ENCODE assay signal across 9 cellular contexts in genomic region chr1:28775121-28775942, GRCh38. TPM values are rescaled to one million over a fixed set of nuclear protein-coding genes. Genes with fewer than 3 reads are reported as not detected.
DNase-seq lines count a peak whose midpoint lies in the region; ATAC-seq and TF ChIP-seq lines count a peak whose summit lies in the region.
"Had no signal": no experiment of that assay in that cellular context is flagged by ENCODE, and none has a peak within 500 bp of the region (broad histone marks: within the 10 kb centered on the region; RNA-seq: fewer than 3 reads in every experiment).

No MANE protein-coding gene starts in this region.

- 14% methylated on average over 39 of the region's 39 CpGs for WGBS in liver

- H3K9me3 Mint-ChIP-seq in activated CD4-positive, alpha-beta T cell treated with anti-CD3 and anti-CD28 coated beads, Interleukin-2, amount 10 ng/mL, durations not matched to agents 7 days and 5 days: no peaks in the 10 kb centered on the region

- H3K4me3 ChIP-seq in BLaER1 treated with 17β-estradiol and CSF1 and Interleukin-3, amounts not matched to agents 10 nM and 100 nM: peak overlapping the region in 5 of 10 experiments; percentile 7 to 45 (median 35); a peak in 5 of 20 replicates
- H3K4me3 ChIP-seq in colonic mucosa (peak overlapping the region; percentile 52), liver (ENCODE audit: low read depth in 1 of 3, low read length in 3 of 3) (peak overlapping the region; percentile 51 to 56 (median 53))

- H3K27me3 ChIP-seq in BLaER1 treated with 17β-estradiol and CSF1 and Interleukin-3, amounts not matched to agents 10 nM and 100 nM: no peaks in the 10 kb centered on the region
- no peaks in the 10 kb centered on the region for H3K27me3 ChIP-seq in colonic mucosa
- no peaks in the 10 kb centered on the region for H3K27me3 ChIP-seq in liver (ENCODE audit: control insufficient read depth in 4 of 4, insufficient read depth in 4 of 4, low read length in 3 of 4)

- H3K27ac Mint-ChIP-seq in activated CD4-positive, alpha-beta T cell treated with anti-CD3 and anti-CD28 coated beads, Interleukin-2, amount 10 ng/mL, durations not matched to agents 7 days and 5 days: peak overlapping the region; percentile 78

- peak overlapping the region in 2 of 11 experiments; percentile 19 to 23; a peak in 3 of 22 replicates for H3K27ac ChIP-seq in BLaER1 treated with 17β-estradiol and CSF1 and Interleukin-3, amounts not matched to agents 10 nM and 100 nM
- peak overlapping the region; percentile 63 for H3K27ac ChIP-seq in colonic mucosa
- peak overlapping the region in 1 of 2 donors; percentile 0 for H3K27ac ChIP-seq in liver (ENCODE audit: low read depth in 1 of 2, low read length in 2 of 2)

- H3K27me3 Mint-ChIP-seq in activated CD4-positive, alpha-beta T cell treated with anti-CD3 and anti-CD28 coated beads, Interleukin-2, amount 10 ng/mL, durations not matched to agents 7 days and 5 days: peaks cover 7% of the 10 kb centered on the region

- peaks cover 8% of the 10 kb centered on the region for H3K4me1 Mint-ChIP-seq in activated CD4-positive, alpha-beta T cell treated with anti-CD3 and anti-CD28 coated beads, Interleukin-2, amount 10 ng/mL, durations not matched to agents 7 days and 5 days

- H3K4me2 ChIP-seq in BLaER1 treated with 17β-estradiol and CSF1 and Interleukin-3, amounts not matched to agents 10 nM and 100 nM: peak overlapping the region; percentile 8 to 64 (median 35); a peak in 18 of 22 replicates

- ATAC-seq in HG03565 (IDR thresholded peaks at IDR 0.05; ENCODE audit: unreplicated experiment): no peak

- peaks cover 6 to 36% (median 26%) of the 10 kb centered on the region in 10 experiments; a peak in 19 of 20 replicates for H3K4me1 ChIP-seq in BLaER1 treated with 17β-estradiol and CSF1 and Interleukin-3, amounts not matched to agents 10 nM and 100 nM
- H3K4me1 ChIP-seq in colonic mucosa (no peaks in the 10 kb centered on the region), liver (ENCODE audit: control insufficient read depth in 4 of 4, insufficient read depth in 4 of 4, low read length in 3 of 4) (peaks cover 0 to 8% (median 4%) of the 10 kb centered on the region in 4 donors)

- no peaks in the 10 kb centered on the region for H3K9me3 ChIP-seq in BLaER1 treated with 17β-estradiol and CSF1 and Interleukin-3, amounts not matched to agents 10 nM and 100 nM (replicated peaks in 1 of 11)
- H3K9me3 ChIP-seq in colonic mucosa (no peaks in the 10 kb centered on the region), liver (ENCODE audit: control insufficient read depth in 4 of 4, low read length in 3 of 4) (no peaks in the 10 kb centered on the region)

- intact Hi-C loops in colonic mucosa (cut with DNase I): no loop called here

- TF ChIP-seq RAD21 in liver (IDR thresholded peaks at IDR 0.05): peak in 1 of 2 donors; percentile 19

- peak overlapping the region in 3 of 11 experiments; percentile 0 to 15 (median 4); a peak in 1 of 22 replicates for H3K9ac ChIP-seq in BLaER1 treated with 17β-estradiol and CSF1 and Interleukin-3, amounts not matched to agents 10 nM and 100 nM
- H3K9ac ChIP-seq in colonic mucosa (ENCODE audit: low read depth in 2 of 2, low read length in 2 of 2) (peak overlapping the region; percentile 28 to 55), liver (ENCODE audit: low read depth in 1 of 2, low read length in 2 of 2) (no peak overlapping the region)

- H3K36me3 ChIP-seq in BLaER1 treated with 17β-estradiol and CSF1 and Interleukin-3, amounts not matched to agents 10 nM and 100 nM: peaks cover 34 to 61% (median 53%) of the 10 kb centered on the region in 11 experiments
- no peaks in the 10 kb centered on the region for H3K36me3 ChIP-seq in colonic mucosa
- H3K36me3 ChIP-seq in liver (ENCODE audit: control insufficient read depth in 4 of 4, insufficient read depth in 3 of 4, low read depth in 1 of 4, low read length in 3 of 4): peaks cover 0 to 3% (median 1%) of the 10 kb centered on the region in 4 donors

- DNase-seq in LHCN-M2 (ENCODE audit: low read depth) (peak; percentile 50), colonic mucosa (peak; percentile 87), UCSD-AML1 (lab: John Stamatoyannopoulos, UW; ENCODE audit: unreplicated experiment) (no peak)
- peak; percentile 64 for DNase-seq in activated CD4-positive, alpha-beta T cell treated with anti-CD3 and anti-CD28 coated beads, Interleukin-2, amount 10 ng/mL, durations not matched to agents 7 days and 5 days
- peak; percentile 47 to 51 for DNase-seq in stimulated activated CD4-positive, alpha-beta T cell treated with anti-CD3 and anti-CD28 coated beads, Interleukin-4, amount 100 ng/mL, for 48 hours (ENCODE audit: low read depth in 2 of 2)

- peaks cover 6% of the 10 kb centered on the region for H3K36me3 Mint-ChIP-seq in activated CD4-positive, alpha-beta T cell treated with anti-CD3 and anti-CD28 coated beads, Interleukin-2, amount 10 ng/mL, durations not matched to agents 7 days and 5 days (ENCODE audit: low read depth)

- CTCF ChIA-PET in activated CD4-positive, alpha-beta T cell treated with anti-CD3 and anti-CD28 coated beads, Interleukin-2, amount 10 ng/mL, durations not matched to agents 7 days and 5 days (lab: Charles Lee): interaction anchor here (0.7 to 2.4 kb wide), 13 partner anchors 9 to 354 kb away, joined by 3 to 12 read pairs (median 4); partner anchors contain the start of gene YTHDF2

- TF ChIP-seq CTCF in colonic mucosa (IDR thresholded peaks at IDR 0.05): no peak
- no peak for TF ChIP-seq CTCF in liver (IDR thresholded peaks at IDR 0.05; ENCODE audit: low read depth, low read length, missing input control)

- POLR2A ChIA-PET in activated CD4-positive, alpha-beta T cell treated with anti-CD3 and anti-CD28 coated beads, Interleukin-2, amount 10 ng/mL, durations not matched to agents 7 days and 5 days (lab: Charles Lee): interaction anchor here (0.6 to 1.2 kb wide), 2 partner anchors 29 to 193 kb away, joined by 4 to 5 read pairs; no protein-coding TSS in a partner anchor

- peaks cover 42 to 66% (median 54%) of the 10 kb centered on the region in 11 experiments; a peak in 21 of 22 replicates for H4K20me1 ChIP-seq in BLaER1 treated with 17β-estradiol and CSF1 and Interleukin-3, amounts not matched to agents 10 nM and 100 nM

- H3K4me3 Mint-ChIP-seq in activated CD4-positive, alpha-beta T cell treated with anti-CD3 and anti-CD28 coated beads, Interleukin-2, amount 10 ng/mL, durations not matched to agents 7 days and 5 days: peak overlapping the region; percentile 76

TF ChIP-seq in liver, 16 proteins besides CTCF, POLR2A, EP300 and RAD21 (continues in another document):
- TF ChIP-seq NR2F2 (IDR thresholded peaks at IDR 0.05) (peak; percentile 26), MAX (IDR thresholded peaks at IDR 0.05) (peak; percentile 39), FOXA2 (IDR thresholded peaks at IDR 0.05) (no peak), REST (IDR thresholded peaks at IDR 0.05) (no peak), RXRA (IDR thresholded peaks at IDR 0.05) (no peak), TAF1 (conservative IDR thresholded peaks at IDR 0.05) (no peak), YY1 (IDR thresholded peaks at IDR 0.05) (peak; percentile 48), GABPA (IDR thresholded peaks at IDR 0.05 in 1 of 2, conservative IDR thresholded peaks at IDR 0.05 in 1 of 2) (no peak), JUND (IDR thresholded peaks at IDR 0.05) (no peak), FOXA1 (IDR thresholded peaks at IDR 0.05) (no peak), HNF4A (conservative IDR thresholded peaks at IDR 0.05) (peak; percentile 11 to 13), SP1 (IDR thresholded peaks at IDR 0.05) (peak; percentile 20)
- TF ChIP-seq, protein P1, sequence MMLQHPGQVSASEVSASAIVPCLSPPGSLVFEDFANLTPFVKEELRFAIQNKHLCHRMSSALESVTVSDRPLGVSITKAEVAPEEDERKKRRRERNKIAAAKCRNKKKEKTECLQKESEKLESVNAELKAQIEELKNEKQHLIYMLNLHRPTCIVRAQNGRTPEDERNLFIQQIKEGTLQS (IDR thresholded peaks at IDR 0.05): no peak

RNA-seq across cellular contexts. Expression of gene OPRD1, which starts 36.6 kb away (rescaled TPM):
- 0.23 and 0.32 TPM in 2 replicates for total RNA-seq in LHCN-M2 (2014; rRNA removed)
- 0.09 TPM for polyA plus RNA-seq in LHCN-M2 (2012)
- total RNA-seq in activated CD4-positive, alpha-beta T cell treated with anti-CD3 and anti-CD28 coated beads, Interleukin-2, amount 10 ng/mL, durations not matched to agents 7 days and 5 days: not detected
- total RNA-seq in colonic mucosa: under 1 TPM; 0.12 to 0.16 TPM
- total RNA-seq in liver: not detected
- under 1 TPM in 1 of 2 donors, not detected in 1; 0.01 TPM for polyA plus RNA-seq in liver
- total RNA-seq: pulmonary artery endothelial cell had no signal

RNA-seq across cellular contexts. Expression of gene YTHDF2, which starts 38.6 kb away (rescaled TPM):
- total RNA-seq in LHCN-M2 (2014; rRNA removed) (53.5 and 66.7 TPM in 2 replicates), colonic mucosa (10 to 100 TPM; 59.0 to 71.7 TPM), liver (10 to 100 TPM; 31.1 to 37.9 TPM)
- 40.9 TPM for polyA plus RNA-seq in LHCN-M2 (2012)
- total RNA-seq in activated CD4-positive, alpha-beta T cell treated with anti-CD3 and anti-CD28 coated beads, Interleukin-2, amount 10 ng/mL, durations not matched to agents 7 days and 5 days: 10 to 100 TPM; 76.3 to 89.2 TPM
- 10 to 100 TPM; 21.1 to 28.7 TPM for polyA plus RNA-seq in liver

Comparison
In these comparisons a context has a peak if more than half of its experiments do, and no peak if none do; other contexts are left out.
1. H3K9ac ChIP-seq: peak in colonic mucosa (2 of 2); none in liver (0 of 2).